Comparison of ENCODE assay signal across 9 cellular contexts in the genomic region with DNA sequence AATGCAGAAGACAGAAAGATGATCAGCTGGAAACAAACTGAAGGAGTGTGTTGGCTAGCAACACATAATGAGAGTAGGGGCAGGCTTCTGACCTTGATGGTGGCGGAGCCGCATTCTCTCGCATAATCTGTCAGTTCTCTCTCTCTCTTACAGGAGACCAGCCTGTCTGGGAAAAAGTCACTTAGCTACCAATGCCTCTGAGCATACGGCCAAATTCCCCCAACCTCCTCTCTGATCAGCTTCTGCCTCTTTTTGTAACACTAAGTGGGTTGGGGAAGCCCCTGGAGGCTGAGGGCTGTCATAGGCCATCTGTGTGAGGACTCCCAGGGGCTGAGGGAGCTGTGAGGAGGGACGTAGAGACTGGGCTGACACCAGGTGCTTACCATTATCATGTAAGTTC.
DNase-seq lines count a peak whose midpoint lies in the region; ATAC-seq and TF ChIP-seq lines count a peak whose summit lies in the region.
"Had no signal": no experiment of that assay in that cellular context is flagged by ENCODE, and none has a peak within 500 bp of the region (broad histone marks: within the 10 kb centered on the region; RNA-seq: fewer than 3 reads in every experiment).

No MANE protein-coding gene starts in this region.

- peak overlapping the region; percentile 89 for H3K27ac Mint-ChIP-seq in stimulated activated effector memory CD8-positive, alpha-beta T cell treated with anti-CD3 and anti-CD28 coated beads, Interleukin-12 subunit alpha, Interleukin-12 subunit beta, amount 100 ng/mL, for 72 hours
- H3K27ac Mint-ChIP-seq in CD8-positive, alpha-beta T cell: no peak overlapping the region
- H3K27ac Mint-ChIP-seq: dendritic cell treated with granulocyte-macrophage colony-stimulating factor and Interleukin-4, amounts not matched to agents 40 ng/mL and 50 ng/mL, for 4 days had no signal

- H3K4me3 ChIP-seq in breast epithelium: no peak overlapping the region
- H3K4me3 ChIP-seq in CD8-positive, alpha-beta T cell (ENCODE audit: low read depth, low read length): no peak overlapping the region

- no peaks in the 10 kb centered on the region for H3K27me3 Mint-ChIP-seq in CD8-positive, alpha-beta T cell (ENCODE audit: low read depth)
- H3K27me3 Mint-ChIP-seq: dendritic cell treated with granulocyte-macrophage colony-stimulating factor and Interleukin-4, amounts not matched to agents 40 ng/mL and 50 ng/mL, for 4 days had no signal

- H3K4me1 Mint-ChIP-seq in stimulated activated effector memory CD8-positive, alpha-beta T cell treated with anti-CD3 and anti-CD28 coated beads, Interleukin-12 subunit alpha, Interleukin-12 subunit beta, amount 100 ng/mL, for 72 hours: peaks cover 50% of the 10 kb centered on the region
- peaks cover 29% of the 10 kb centered on the region for H3K4me1 Mint-ChIP-seq in CD8-positive, alpha-beta T cell (ENCODE audit: low read depth)

- no peaks in the 10 kb centered on the region for H3K4me1 ChIP-seq in breast epithelium
- H3K4me1 ChIP-seq in CD8-positive, alpha-beta T cell (ENCODE audit: insufficient read depth, low read length): peaks cover 4% of the 10 kb centered on the region

- TF ChIP-seq CTCF in breast epithelium (IDR thresholded peaks at IDR 0.05): no peak
- no peak for TF ChIP-seq CTCF in CD8-positive, alpha-beta T cell (IDR thresholded peaks at IDR 0.05)

- no peaks in the 10 kb centered on the region for H3K36me3 ChIP-seq in breast epithelium
- no peaks in the 10 kb centered on the region for H3K36me3 ChIP-seq in CD8-positive, alpha-beta T cell (ENCODE audit: insufficient read depth, low read length)

- TF ChIP-seq POLR2A in breast epithelium (IDR thresholded peaks at IDR 0.05): no peak

- H3K36me3 Mint-ChIP-seq in stimulated activated effector memory CD8-positive, alpha-beta T cell treated with anti-CD3 and anti-CD28 coated beads, Interleukin-12 subunit alpha, Interleukin-12 subunit beta, amount 100 ng/mL, for 72 hours: peaks cover 31% of the 10 kb centered on the region
- H3K36me3 Mint-ChIP-seq in CD8-positive, alpha-beta T cell: peaks cover 18% of the 10 kb centered on the region

- H3K9me3 ChIP-seq in breast epithelium: no peaks in the 10 kb centered on the region
- H3K9me3 ChIP-seq in CD8-positive, alpha-beta T cell (ENCODE audit: low read length): no peaks in the 10 kb centered on the region

- H3K4me3 Mint-ChIP-seq in stimulated activated effector memory CD8-positive, alpha-beta T cell treated with anti-CD3 and anti-CD28 coated beads, Interleukin-12 subunit alpha, Interleukin-12 subunit beta, amount 100 ng/mL, for 72 hours: peak overlapping the region; percentile 53
- no peak overlapping the region for H3K4me3 Mint-ChIP-seq in CD8-positive, alpha-beta T cell
- H3K4me3 Mint-ChIP-seq: dendritic cell treated with granulocyte-macrophage colony-stimulating factor and Interleukin-4, amounts not matched to agents 40 ng/mL and 50 ng/mL, for 4 days had no signal

- intact Hi-C loops in breast epithelium (cut with DNase I; ENCODE audit: low total_unique reads): no loop called here
- intact Hi-C loops in CD8-positive, alpha-beta T cell (cut with DNase I, micrococcal nuclease): no loop called here

- H3K27ac ChIP-seq in breast epithelium: peak overlapping the region; percentile 49 to 54
- H3K27ac ChIP-seq in CD8-positive, alpha-beta T cell (ENCODE audit: low read depth, low read length): no peak overlapping the region

- H3K9me3 Mint-ChIP-seq in stimulated activated effector memory CD8-positive, alpha-beta T cell treated with anti-CD3 and anti-CD28 coated beads, Interleukin-12 subunit alpha, Interleukin-12 subunit beta, amount 100 ng/mL, for 72 hours: no peaks in the 10 kb centered on the region
- H3K9me3 Mint-ChIP-seq in CD8-positive, alpha-beta T cell: no peaks in the 10 kb centered on the region
- H3K9me3 Mint-ChIP-seq: dendritic cell treated with granulocyte-macrophage colony-stimulating factor and Interleukin-4, amounts not matched to agents 40 ng/mL and 50 ng/mL, for 4 days had no signal

- POLR2A ChIA-PET in CD8-positive, alpha-beta T cell (lab: Charles Lee): interaction anchor here (0.7 to 1.1 kb wide), 2 partner anchors 9 to 27 kb away, joined by 3 read pairs; no protein-coding TSS in a partner anchor

- no peaks in the 10 kb centered on the region for H3K27me3 ChIP-seq in breast epithelium
- no peaks in the 10 kb centered on the region for H3K27me3 ChIP-seq in CD8-positive, alpha-beta T cell (ENCODE audit: insufficient read depth, low read length)

- CTCF ChIA-PET in CD8-positive, alpha-beta T cell (lab: Charles Lee): interaction anchor here (1.1 to 2.9 kb wide), 2 partner anchors 11 to 27 kb away, joined by 3 to 9 read pairs; no protein-coding TSS in a partner anchor

- DNase-seq in DMS 273 treated with DMSO at 0.1 percent for 48 hours (lab: John Stamatoyannopoulos, UW) (peak; percentile 20), breast epithelium (ENCODE audit: low spot score in 2 of 2) (no peak), GM19240 (ENCODE audit: insufficient read length, low spot score) (no peak), OCI-M1 (lab: John Stamatoyannopoulos, UW) (no peak)
- DNase-seq in stimulated activated effector memory CD8-positive, alpha-beta T cell treated with anti-CD3 and anti-CD28 coated beads, Interleukin-12 subunit alpha, Interleukin-12 subunit beta, amount 100 ng/mL, for 72 hours (ENCODE audit: low spot score in 2 of 2): peak; percentile 21 to 78
- no peak for DNase-seq in CD8-positive, alpha-beta T cell

- peak; percentile 81 for ATAC-seq in GM19395 (IDR thresholded peaks at IDR 0.05; ENCODE audit: unreplicated experiment)
- peak; percentile 90 for ATAC-seq in HG03342 (IDR thresholded peaks at IDR 0.05; ENCODE audit: unreplicated experiment)
- ATAC-seq in stimulated activated effector memory CD8-positive, alpha-beta T cell treated with anti-CD3 and anti-CD28 coated beads, Interleukin-12 subunit alpha, Interleukin-12 subunit beta, amount 100 ng/mL, for 72 hours: peak; percentile 92
- no peak for ATAC-seq in CD8-positive, alpha-beta T cell

Comparison
In these comparisons a context has a peak if more than half of its experiments do, and no peak if none do; other contexts are left out.
1. DNase-seq: peak in DMS 273 treated with DMSO at 0.1 percent for 48 hours (single experiment) and stimulated activated effector memory CD8-positive, alpha-beta T cell treated with anti-CD3 and anti-CD28 coated beads, Interleukin-12 subunit alpha, Interleukin-12 subunit beta, amount 100 ng/mL, for 72 hours (2 of 2); none in breast epithelium (0 of 2), GM19240 (single experiment), CD8-positive, alpha-beta T cell (0 of 7) and OCI-M1 (single experiment).